8 cellular contexts compared by ENCODE assay signal in the genomic region with DNA sequence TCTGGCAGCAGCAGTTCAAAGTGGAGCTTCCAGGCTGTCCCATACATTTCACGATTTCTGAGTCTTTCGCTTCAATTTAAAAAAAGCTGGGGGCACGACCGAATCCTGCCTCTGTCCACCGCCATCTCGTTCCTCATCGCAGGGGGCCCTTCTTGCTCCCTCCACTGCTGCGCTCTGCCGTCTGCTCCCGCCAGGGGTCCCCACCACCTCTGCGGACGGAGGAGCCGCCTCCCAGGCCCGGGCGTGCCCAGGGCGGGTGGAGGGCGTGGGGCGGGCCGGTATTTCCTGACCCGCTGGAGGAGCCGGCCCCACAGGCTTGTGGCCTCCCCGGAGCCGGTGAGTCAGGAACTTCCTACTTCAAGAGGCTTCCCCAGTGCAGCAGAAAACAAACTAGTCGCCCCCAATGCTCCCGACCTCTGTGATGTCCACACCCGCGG. TPM values are rescaled to one million over a fixed set of nuclear protein-coding genes. Genes with fewer than 3 reads are reported as not detected.
DNase-seq lines count a peak whose midpoint lies in the region; ATAC-seq, FAIRE-seq and TF ChIP-seq lines count a peak whose summit lies in the region.

No MANE protein-coding gene starts in this region.

- CTCF ChIA-PET in BJ (lab: Yijun Ruan, JAX): interaction anchor here (0.7 to 2.5 kb wide), 19 partner anchors 13 to 357 kb away, joined by 3 to 9 read pairs (median 5); a partner anchor contains a TSS

- H3K4me1 ChIP-seq in SJSA1 (replicated peaks): peaks cover 49% of the 10 kb centered on the region

- H3K27me3 ChIP-seq in BJ (ENCODE audit: control insufficient read depth, insufficient read depth, low read length) (no peaks in the 10 kb centered on the region), SJSA1 (replicated peaks) (no peaks in the 10 kb centered on the region)

- ATAC-seq in GM19351 (IDR thresholded peaks at IDR 0.05; ENCODE audit: unreplicated experiment): peak; percentile 30

- in situ Hi-C loops in KBM-7 (cut with MboI; ENCODE audit: low pct_unique_long_range_greater_than_20kb, low sequenced_read_pairs): no loop called here

- H3K4me3 ChIP-seq in BJ (ENCODE audit: low read depth, low read length) (no peak overlapping the region), SJSA1 (no peak overlapping the region)

- H3K27ac ChIP-seq in SJSA1: peak overlapping the region; percentile 27; the same call in 1 of the 2 replicates

- DNase-seq in BJ (ENCODE audit: low read depth) (peak; percentile 63), KBM-7 (peak; percentile 96), SJSA1 (ENCODE audit: low read depth in 1 of 2, low spot score in 2 of 2) (peak; percentile 92 to 96), frontal cortex (ENCODE audit: low spot score in 2 of 2) (peak; percentile 74 to 82), non-pigmented ciliary epithelial cell (ENCODE audit: low read depth) (peak; percentile 44), stromal cell of bone marrow (ENCODE audit: low read depth) (peak; percentile 83)
- DNase-seq in activated naive CD4-positive, alpha-beta T cell (lab: John Stamatoyannopoulos, UW): peak; percentile 63 to 78 (median 70)

- H3K36me3 ChIP-seq in BJ (ENCODE audit: control insufficient read depth, insufficient read depth, low read length) (peaks cover 10% of the 10 kb centered on the region), SJSA1 (peaks cover 16% of the 10 kb centered on the region)

- TF ChIP-seq CTCF in BJ (IDR thresholded peaks at IDR 0.05; ENCODE audit: insufficient read depth, low read depth, low read length): peak; percentile 98

- FAIRE-seq in frontal cortex (lab: Jason Lieb, UNC): no peak

- POLR2A ChIA-PET in BJ (lab: Charles Lee): interaction anchor here (0.6 kb wide), 1 partner anchor 188 kb away, joined by 3 read pairs; no protein-coding TSS in a partner anchor

- H3K9me3 ChIP-seq in SJSA1 (replicated peaks): no peaks in the 10 kb centered on the region

RNA-seq across cellular contexts. Expression of a gene that starts 50.4 kb away (rescaled TPM):
- polyA plus RNA-seq in BJ (2011; rRNA removed): 10.5 and 19.0 TPM in 2 replicates
- 12.4 and 13.0 TPM in 2 replicates for polyA minus RNA-seq in BJ (2011; rRNA and poly(A)+ RNA removed)
- 2.1 and 3.4 TPM in 2 replicates for total RNA-seq in SJSA1 (2014; rRNA removed; shearing (Covaris generic))
- 11.8 TPM for total RNA-seq in frontal cortex

RNA-seq across cellular contexts. Expression of a gene that starts 50.6 kb away (rescaled TPM):
- polyA plus RNA-seq in BJ (2011; rRNA removed): 26.1 and 41.9 TPM in 2 replicates
- 4.6 and 5.5 TPM in 2 replicates for polyA minus RNA-seq in BJ (2011; rRNA and poly(A)+ RNA removed)
- 56.2 and 59.3 TPM in 2 replicates for total RNA-seq in SJSA1 (2014; rRNA removed; shearing (Covaris generic))
- total RNA-seq in frontal cortex: 53.8 TPM

Comparison
In these comparisons a context has a peak if more than half of its experiments do, and no peak if none do; other contexts are left out.
1. DNase-seq: peak in every context shown above with its lines; median percentile 96 in KBM-7; 94 in SJSA1; 83 in stromal cell of bone marrow; 78 in frontal cortex; 70 in activated naive CD4-positive, alpha-beta T cell; 63 in BJ; 44 in non-pigmented ciliary epithelial cell.